25 cellular contexts compared by ENCODE assay signal in the genomic region with DNA sequence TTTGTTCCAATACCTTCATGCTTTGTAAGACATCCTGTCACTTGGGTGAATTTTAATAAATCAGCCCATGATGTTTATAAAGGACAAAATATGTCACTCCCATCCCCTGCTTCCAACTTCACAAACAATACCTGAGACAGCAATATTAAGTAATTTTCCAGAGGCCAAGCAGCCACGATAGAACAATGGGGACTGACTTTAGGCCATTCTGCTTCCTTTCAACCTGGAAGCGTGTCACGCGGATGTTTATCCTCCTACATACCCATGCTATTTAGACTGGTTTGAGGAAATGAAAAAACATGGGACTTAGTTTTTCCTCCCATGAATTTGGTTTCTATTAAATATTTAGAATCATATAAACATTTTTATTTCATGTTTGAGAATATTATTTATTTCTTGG.
"Had no signal": no experiment of that assay in that cellular context is flagged by ENCODE, and none has a peak within 500 bp of the region (broad histone marks: within the 10 kb centered on the region; RNA-seq: fewer than 3 reads in every experiment).

No MANE protein-coding gene starts in this region.

- H3K27me3 ChIP-seq: body of pancreas, esophagus muscularis mucosa, foreskin keratinocyte, pancreas, tibial artery had no signal

- H3K9me3 ChIP-seq: body of pancreas, esophagus muscularis mucosa, pancreas, prostate gland, tibial artery had no signal

- H3K27ac ChIP-seq: body of pancreas, coronary artery, esophagus muscularis mucosa, foreskin keratinocyte, pancreas, tibial artery, VCaP had no signal

- DNase-seq: activated CD4-positive, alpha-beta T cell treated with anti-CD3 and anti-CD28 coated beads for 4 hours; activated CD4-positive, alpha-beta T cell treated with anti-CD3 and anti-CD28 coated beads, Interleukin-2, amount 50 U/mL, for 48 hours; activated CD8-positive, alpha-beta memory T cell treated with anti-CD3 and anti-CD28 coated beads for 24 hours; activated effector memory CD4-positive, alpha-beta T cell treated with Interleukin-2 at 50 U/mL for 16 hours; activated naive CD4-positive, alpha-beta T cell treated with Interleukin-2 at 50 U/mL for 16 hours; aorta; body of pancreas; foreskin keratinocyte; islet precursor cell; midbrain; naive thymus-derived CD4-positive, alpha-beta T cell; nucleus accumbens; pancreas; retina; stimulated activated CD4-positive, alpha-beta T cell treated with anti-CD3 and anti-CD28 coated beads, Interleukin-1b, Interleukin-23, amount 100 ng/mL, for 48 hours; stimulated activated CD4-positive, alpha-beta T cell treated with anti-CD3 and anti-CD28 coated beads, Interleukin-4, amount 100 ng/mL, for 4 hours; stimulated activated CD8-positive, alpha-beta memory T cell treated with anti-CD3 and anti-CD28 coated beads, Interleukin-4, amount 100 ng/mL, for 48 hours; stimulated activated naive CD8-positive, alpha-beta T cell treated with anti-CD3 and anti-CD28 coated beads, Interleukin-15, amount 100 ng/mL, for 72 hours; tibial artery had no signal

- H3K36me3 ChIP-seq: esophagus muscularis mucosa, pancreas, prostate gland, tibial artery had no signal

- H3K4me3 ChIP-seq: body of pancreas, coronary artery, esophagus muscularis mucosa, pancreas, prostate gland, smooth muscle cell, tibial artery had no signal

- ATAC-seq: body of pancreas; foreskin keratinocyte; naive thymus-derived CD4-positive, alpha-beta T cell; pancreas; stimulated activated memory B cell treated with anti-CD40 and anti-IgM and Interleukin-4, amounts not matched to agents 10 μg/mL and 1 μg/mL and 100 μg/mL, for 72 hours; stimulated activated naive CD8-positive, alpha-beta T cell treated with anti-CD3 and anti-CD28 coated beads, Interleukin-15, amount 100 ng/mL, for 72 hours had no signal
